29 cellular contexts compared by ENCODE assay signal in the genomic region with DNA sequence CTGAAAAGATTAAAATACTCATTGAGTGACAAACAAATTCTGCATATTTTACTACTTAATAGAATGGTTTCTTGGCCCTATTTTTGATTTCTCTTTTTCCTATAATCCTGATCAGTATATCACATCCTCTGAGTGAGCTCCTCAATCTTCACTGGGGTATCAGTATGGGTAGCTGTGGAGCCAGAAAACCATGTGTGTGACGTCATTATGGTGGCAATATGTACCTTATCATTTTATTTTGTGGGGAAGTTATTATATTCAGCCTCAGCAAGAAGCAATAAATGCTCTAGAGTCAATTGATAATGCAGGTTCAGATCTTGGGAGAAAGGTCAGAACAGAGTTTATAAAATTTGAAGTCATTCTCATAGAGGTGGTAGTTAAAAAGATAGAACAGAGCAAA.
DNase-seq lines count a peak whose midpoint lies in the region; ATAC-seq, FAIRE-seq and TF ChIP-seq lines count a peak whose summit lies in the region.
"Had no signal": no experiment of that assay in that cellular context is flagged by ENCODE, and none has a peak within 500 bp of the region (broad histone marks: within the 10 kb centered on the region; RNA-seq: fewer than 3 reads in every experiment).

No MANE protein-coding gene starts in this region.

- no TSS peak for BruUV-seq in HepG2 (replicated peaks; lab: Mats Ljungman, UMichigan)

- H2AFZ ChIP-seq in HepG2 (ENCODE audit: low read length) = no peak overlapping the region

- no peaks in the 10 kb centered on the region for H3K79me2 ChIP-seq in HepG2 (ENCODE audit: insufficient read depth, low read length)

- H3K4me3 ChIP-seq in HepG2 (replicated peaks in 1 of 3; ENCODE audit: insufficient read depth in 1 of 3, low read depth in 2 of 3, low read length in 3 of 3) (no peak overlapping the region), right lobe of liver (no peak overlapping the region)
- H3K4me3 ChIP-seq: A549; BLaER1; BLaER1 treated with 17β-estradiol and CSF1 and Interleukin-3, amounts not matched to agents 10 nM and 100 nM had no signal

- no peak for TF ChIP-seq EP300 in HepG2 (IDR thresholded peaks at IDR 0.05; ENCODE audit: low read depth in 2 of 2, low read length in 2 of 2)
- TF ChIP-seq EP300 in HepG2 (CRISPR knock-in tag; IDR thresholded peaks at IDR 0.05; ENCODE audit: borderline replicate concordance) = no peak

- POLR2A ChIA-PET in HepG2 (lab: Yijun Ruan, JAX) = no interaction called here

- CTCF ChIA-PET in HepG2 (lab: Yijun Ruan, JAX; ENCODE audit: low intra/inter-chr PET ratio, low total read pairs) = no interaction called here

- TF ChIP-seq CTCF in HepG2 (CRISPR knock-in tag; IDR thresholded peaks at IDR 0.05) = no peak
- no peak for TF ChIP-seq CTCF in right lobe of liver (IDR thresholded peaks at IDR 0.05)

- WGBS in HepG2 (ENCODE audit: low lambda C conversion rate) = 0% methylated on average over 1 of the region's 1 CpG
- 17% methylated on average over 1 of the region's 1 CpG for WGBS in right lobe of liver (ENCODE audit: insufficient coverage, low coverage, low lambda C conversion rate, missing lambda C conversion rate)

- in situ Hi-C loops in HepG2 (cut with HindIII; ENCODE audit: extremely low pct_ligation_motif_present, low pct_unique_long_range_greater_than_20kb) = no loop called here

- intact Hi-C loops in HepG2 (cut with micrococcal nuclease; ENCODE audit: unreplicated experiment) (no loop called here), right lobe of liver (cut with DNase I) (no loop called here)

- H3K27ac ChIP-seq in HepG2 (ENCODE audit: extremely low read length, insufficient read depth, low read length) = no peak overlapping the region
- no peak overlapping the region for H3K27ac ChIP-seq in right lobe of liver
- H3K27ac ChIP-seq: 22Rv1; A549; BLaER1; BLaER1 treated with 17β-estradiol and CSF1 and Interleukin-3, amounts not matched to agents 10 nM and 100 nM; C4-2B had no signal

- no peaks in the 10 kb centered on the region for H3K4me1 ChIP-seq in HepG2 (ENCODE audit: insufficient read depth, low read length)
- no peaks in the 10 kb centered on the region for H3K4me1 ChIP-seq in right lobe of liver
- H3K4me1 ChIP-seq: A549, BE2C, BLaER1, Caco-2 had no signal

- no peaks in the 10 kb centered on the region for H3K36me3 ChIP-seq in HepG2 (replicated peaks in 1 of 2; ENCODE audit: control insufficient read depth in 1 of 2, insufficient read depth in 2 of 2, low read length in 2 of 2)
- no peaks in the 10 kb centered on the region for H3K36me3 ChIP-seq in right lobe of liver
- H3K36me3 ChIP-seq: BE2C; BLaER1; BLaER1 treated with 17β-estradiol and CSF1 and Interleukin-3, amounts not matched to agents 10 nM and 100 nM had no signal

- DNase-seq in HepG2 (ENCODE audit: low spot score) (no peak), right lobe of liver (no peak)
- DNase-seq: 8988T; ACHN; AML-193; BE2C; C1 segment of cervical spinal cord; Caco-2; Calu3; CD4-positive, alpha-beta memory T cell; CD4-positive, alpha-beta T cell; CD4-positive, CD25-positive, alpha-beta regulatory T cell; CD8-positive, alpha-beta memory T cell; CD8-positive, alpha-beta T cell; COR-L47; DMS 273 treated with DMSO at 0.1 percent for 48 hours; DMS153; DMS53; DMS79; DMS79 treated with DMSO at 0.1 percent for 48 hours; DND-41; EL had no signal

- H3K27me3 ChIP-seq in HepG2 (ENCODE audit: control insufficient read depth in 1 of 2, insufficient read depth in 2 of 2, low read length in 2 of 2) (no peaks in the 10 kb centered on the region), right lobe of liver (no peaks in the 10 kb centered on the region)
- H3K27me3 ChIP-seq: BE2C; BLaER1; BLaER1 treated with 17β-estradiol and CSF1 and Interleukin-3, amounts not matched to agents 10 nM and 100 nM had no signal

- TF ChIP-seq RAD21 in HepG2 (CRISPR knock-in tag; IDR thresholded peaks at IDR 0.05) = no peak

- ATAC-seq in HepG2 (no peak), right lobe of liver (no peak)
- ATAC-seq: A549; CD8-positive, alpha-beta T cell had no signal

- H4K20me1 ChIP-seq in HepG2 (ENCODE audit: insufficient read depth, low read length) = no peaks in the 10 kb centered on the region
- H4K20me1 ChIP-seq: BLaER1; BLaER1 treated with 17β-estradiol and CSF1 and Interleukin-3, amounts not matched to agents 10 nM and 100 nM had no signal

- FAIRE-seq in HepG2 (lab: Jason Lieb, UNC) = no peak
- FAIRE-seq: A204.1, A549, D721Med had no signal

- H3K4me2 ChIP-seq in HepG2 (ENCODE audit: low read depth, low read length) = no peak overlapping the region
- H3K4me2 ChIP-seq: A549; BLaER1; BLaER1 treated with 17β-estradiol and CSF1 and Interleukin-3, amounts not matched to agents 10 nM and 100 nM had no signal

- H3K9ac ChIP-seq in HepG2 (ENCODE audit: insufficient read depth, low read depth, low read length) = no peak overlapping the region
- H3K9ac ChIP-seq: BLaER1; BLaER1 treated with 17β-estradiol and CSF1 and Interleukin-3, amounts not matched to agents 10 nM and 100 nM had no signal

- no peaks in the 10 kb centered on the region for H3K9me3 ChIP-seq in HepG2 (ENCODE audit: low read length)
- no peaks in the 10 kb centered on the region for H3K9me3 ChIP-seq in right lobe of liver
- H3K9me3 ChIP-seq: A549; BE2C; BLaER1; BLaER1 treated with 17β-estradiol and CSF1 and Interleukin-3, amounts not matched to agents 10 nM and 100 nM; Caco-2 had no signal

- TF ChIP-seq POLR2A in HepG2 (IDR thresholded peaks at IDR 0.05; ENCODE audit: insufficient read depth in 1 of 2, low read depth in 2 of 2, low read length in 2 of 2) (no peak), right lobe of liver (IDR thresholded peaks at IDR 0.05) (no peak)

TF ChIP-seq in HepG2, 621 proteins besides CTCF, POLR2A, EP300 and RAD21:
- TF ChIP-seq ATF7 (IDR thresholded peaks at IDR 0.05) (peak; percentile 95), ATF7 (CRISPR knock-in tag; IDR thresholded peaks at IDR 0.05) (no peak), RFX1 (IDR thresholded peaks at IDR 0.05) (no peak), RFX3 (CRISPR knock-in tag; IDR thresholded peaks at IDR 0.05) (no peak), CREB1 (IDR thresholded peaks at IDR 0.05) (peak; percentile 94), CREB1 (CRISPR knock-in tag; IDR thresholded peaks at IDR 0.05) (no peak), KMT2A (CRISPR knock-in tag; IDR thresholded peaks at IDR 0.05) (no peak)
